ENCODE assay signal across 1 cellular context in genomic region chr4:74168841-74169240, GRCh38.
TF ChIP-seq lines count a peak whose summit lies in the region.

No MANE protein-coding gene starts in this region.

TF ChIP-seq in WTC11, 78 proteins besides CTCF, POLR2A, EP300 and RAD21 (continued from another document):
- TF ChIP-seq ZNF512 (CRISPR knock-in tag; IDR thresholded peaks at IDR 0.05; ENCODE audit: borderline replicate concordance) (no peak), NFYB (CRISPR knock-in tag; conservative IDR thresholded peaks at IDR 0.05; ENCODE audit: low read depth) (no peak)
